1 cellular context compared by ENCODE assay signal in the genomic region with DNA sequence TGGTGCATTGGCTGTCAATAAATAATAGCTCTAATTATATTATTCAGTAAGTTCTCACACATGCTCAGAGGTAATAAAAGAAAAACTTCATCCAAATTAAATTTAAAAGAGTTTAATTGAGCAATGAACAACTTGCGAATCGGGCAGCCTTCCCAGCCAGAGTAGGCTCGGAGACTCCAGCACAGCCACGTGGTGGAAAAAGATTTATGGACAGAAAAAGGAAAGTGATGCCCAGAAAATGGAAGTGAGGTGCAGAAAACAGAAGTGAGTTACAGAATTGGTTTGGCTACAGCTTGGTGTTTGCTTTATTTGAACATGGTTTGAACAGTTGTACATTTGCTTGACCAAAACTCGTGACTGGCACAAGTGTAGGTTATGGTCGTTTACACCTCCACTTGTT.
TF ChIP-seq lines count a peak whose summit lies in the region.

No MANE protein-coding gene starts in this region.

TF ChIP-seq in HepG2, 621 proteins besides CTCF, POLR2A, EP300 and RAD21 (continued from another document):
- TF ChIP-seq, protein P1, sequence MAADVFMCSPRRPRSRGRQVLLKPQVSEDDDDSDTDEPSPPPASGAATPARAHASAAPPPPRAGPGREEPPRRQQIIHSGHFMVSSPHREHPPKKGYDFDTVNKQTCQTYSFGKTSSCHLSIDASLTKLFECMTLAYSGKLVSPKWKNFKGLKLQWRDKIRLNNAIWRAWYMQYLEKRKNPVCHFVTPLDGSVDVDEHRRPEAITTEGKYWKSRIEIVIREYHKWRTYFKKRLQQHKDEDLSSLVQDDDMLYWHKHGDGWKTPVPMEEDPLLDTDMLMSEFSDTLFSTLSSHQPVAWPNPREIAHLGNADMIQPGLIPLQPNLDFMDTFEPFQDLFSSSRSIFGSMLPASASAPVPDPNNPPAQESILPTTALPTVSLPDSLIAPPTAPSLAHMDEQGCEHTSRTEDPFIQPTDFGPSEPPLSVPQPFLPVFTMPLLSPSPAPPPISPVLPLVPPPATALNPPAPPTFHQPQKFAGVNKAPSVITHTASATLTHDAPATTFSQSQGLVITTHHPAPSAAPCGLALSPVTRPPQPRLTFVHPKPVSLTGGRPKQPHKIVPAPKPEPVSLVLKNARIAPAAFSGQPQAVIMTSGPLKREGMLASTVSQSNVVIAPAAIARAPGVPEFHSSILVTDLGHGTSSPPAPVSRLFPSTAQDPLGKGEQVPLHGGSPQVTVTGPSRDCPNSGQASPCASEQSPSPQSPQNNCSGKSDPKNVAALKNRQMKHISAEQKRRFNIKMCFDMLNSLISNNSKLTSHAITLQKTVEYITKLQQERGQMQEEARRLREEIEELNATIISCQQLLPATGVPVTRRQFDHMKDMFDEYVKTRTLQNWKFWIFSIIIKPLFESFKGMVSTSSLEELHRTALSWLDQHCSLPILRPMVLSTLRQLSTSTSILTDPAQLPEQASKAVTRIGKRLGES (CRISPR knock-in tag; IDR thresholded peaks at IDR 0.05; ENCODE audit: borderline replicate concordance) = no peak
- TF ChIP-seq, protein P2, sequence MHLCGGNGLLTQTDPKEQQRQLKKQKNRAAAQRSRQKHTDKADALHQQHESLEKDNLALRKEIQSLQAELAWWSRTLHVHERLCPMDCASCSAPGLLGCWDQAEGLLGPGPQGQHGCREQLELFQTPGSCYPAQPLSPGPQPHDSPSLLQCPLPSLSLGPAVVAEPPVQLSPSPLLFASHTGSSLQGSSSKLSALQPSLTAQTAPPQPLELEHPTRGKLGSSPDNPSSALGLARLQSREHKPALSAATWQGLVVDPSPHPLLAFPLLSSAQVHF (CRISPR knock-in tag; IDR thresholded peaks at IDR 0.05) = no peak
- TF ChIP-seq STAG1 (CRISPR knock-in tag; IDR thresholded peaks at IDR 0.05) (no peak), ZKSCAN1 (IDR thresholded peaks at IDR 0.05; ENCODE audit: low read length) (no peak), ZNF282 (IDR thresholded peaks at IDR 0.05; ENCODE audit: partially characterized antibody) (no peak), ZNF615 (CRISPR knock-in tag; IDR thresholded peaks at IDR 0.05; ENCODE audit: borderline replicate concordance) (no peak), STAT5B (CRISPR knock-in tag; IDR thresholded peaks at IDR 0.05) (no peak), TCF12 (IDR thresholded peaks at IDR 0.05) (no peak), TCF12 (CRISPR knock-in tag; IDR thresholded peaks at IDR 0.05) (no peak), HOXA5 (CRISPR knock-in tag; IDR thresholded peaks at IDR 0.05) (no peak)
- TF ChIP-seq, protein P3, sequence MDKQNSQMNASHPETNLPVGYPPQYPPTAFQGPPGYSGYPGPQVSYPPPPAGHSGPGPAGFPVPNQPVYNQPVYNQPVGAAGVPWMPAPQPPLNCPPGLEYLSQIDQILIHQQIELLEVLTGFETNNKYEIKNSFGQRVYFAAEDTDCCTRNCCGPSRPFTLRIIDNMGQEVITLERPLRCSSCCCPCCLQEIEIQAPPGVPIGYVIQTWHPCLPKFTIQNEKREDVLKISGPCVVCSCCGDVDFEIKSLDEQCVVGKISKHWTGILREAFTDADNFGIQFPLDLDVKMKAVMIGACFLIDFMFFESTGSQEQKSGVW (CRISPR knock-in tag; IDR thresholded peaks at IDR 0.05; ENCODE audit: borderline replicate concordance) = no peak
- TF ChIP-seq, protein P4, sequence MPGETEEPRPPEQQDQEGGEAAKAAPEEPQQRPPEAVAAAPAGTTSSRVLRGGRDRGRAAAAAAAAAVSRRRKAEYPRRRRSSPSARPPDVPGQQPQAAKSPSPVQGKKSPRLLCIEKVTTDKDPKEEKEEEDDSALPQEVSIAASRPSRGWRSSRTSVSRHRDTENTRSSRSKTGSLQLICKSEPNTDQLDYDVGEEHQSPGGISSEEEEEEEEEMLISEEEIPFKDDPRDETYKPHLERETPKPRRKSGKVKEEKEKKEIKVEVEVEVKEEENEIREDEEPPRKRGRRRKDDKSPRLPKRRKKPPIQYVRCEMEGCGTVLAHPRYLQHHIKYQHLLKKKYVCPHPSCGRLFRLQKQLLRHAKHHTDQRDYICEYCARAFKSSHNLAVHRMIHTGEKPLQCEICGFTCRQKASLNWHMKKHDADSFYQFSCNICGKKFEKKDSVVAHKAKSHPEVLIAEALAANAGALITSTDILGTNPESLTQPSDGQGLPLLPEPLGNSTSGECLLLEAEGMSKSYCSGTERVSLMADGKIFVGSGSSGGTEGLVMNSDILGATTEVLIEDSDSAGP (CRISPR knock-in tag; IDR thresholded peaks at IDR 0.05; ENCODE audit: borderline replicate concordance) = no peak
- TF ChIP-seq, protein P5, sequence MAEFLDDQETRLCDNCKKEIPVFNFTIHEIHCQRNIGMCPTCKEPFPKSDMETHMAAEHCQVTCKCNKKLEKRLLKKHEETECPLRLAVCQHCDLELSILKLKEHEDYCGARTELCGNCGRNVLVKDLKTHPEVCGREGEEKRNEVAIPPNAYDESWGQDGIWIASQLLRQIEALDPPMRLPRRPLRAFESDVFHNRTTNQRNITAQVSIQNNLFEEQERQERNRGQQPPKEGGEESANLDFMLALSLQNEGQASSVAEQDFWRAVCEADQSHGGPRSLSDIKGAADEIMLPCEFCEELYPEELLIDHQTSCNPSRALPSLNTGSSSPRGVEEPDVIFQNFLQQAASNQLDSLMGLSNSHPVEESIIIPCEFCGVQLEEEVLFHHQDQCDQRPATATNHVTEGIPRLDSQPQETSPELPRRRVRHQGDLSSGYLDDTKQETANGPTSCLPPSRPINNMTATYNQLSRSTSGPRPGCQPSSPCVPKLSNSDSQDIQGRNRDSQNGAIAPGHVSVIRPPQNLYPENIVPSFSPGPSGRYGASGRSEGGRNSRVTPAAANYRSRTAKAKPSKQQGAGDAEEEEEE (CRISPR knock-in tag; IDR thresholded peaks at IDR 0.05; ENCODE audit: borderline replicate concordance) = no peak
- TF ChIP-seq, protein P6, sequence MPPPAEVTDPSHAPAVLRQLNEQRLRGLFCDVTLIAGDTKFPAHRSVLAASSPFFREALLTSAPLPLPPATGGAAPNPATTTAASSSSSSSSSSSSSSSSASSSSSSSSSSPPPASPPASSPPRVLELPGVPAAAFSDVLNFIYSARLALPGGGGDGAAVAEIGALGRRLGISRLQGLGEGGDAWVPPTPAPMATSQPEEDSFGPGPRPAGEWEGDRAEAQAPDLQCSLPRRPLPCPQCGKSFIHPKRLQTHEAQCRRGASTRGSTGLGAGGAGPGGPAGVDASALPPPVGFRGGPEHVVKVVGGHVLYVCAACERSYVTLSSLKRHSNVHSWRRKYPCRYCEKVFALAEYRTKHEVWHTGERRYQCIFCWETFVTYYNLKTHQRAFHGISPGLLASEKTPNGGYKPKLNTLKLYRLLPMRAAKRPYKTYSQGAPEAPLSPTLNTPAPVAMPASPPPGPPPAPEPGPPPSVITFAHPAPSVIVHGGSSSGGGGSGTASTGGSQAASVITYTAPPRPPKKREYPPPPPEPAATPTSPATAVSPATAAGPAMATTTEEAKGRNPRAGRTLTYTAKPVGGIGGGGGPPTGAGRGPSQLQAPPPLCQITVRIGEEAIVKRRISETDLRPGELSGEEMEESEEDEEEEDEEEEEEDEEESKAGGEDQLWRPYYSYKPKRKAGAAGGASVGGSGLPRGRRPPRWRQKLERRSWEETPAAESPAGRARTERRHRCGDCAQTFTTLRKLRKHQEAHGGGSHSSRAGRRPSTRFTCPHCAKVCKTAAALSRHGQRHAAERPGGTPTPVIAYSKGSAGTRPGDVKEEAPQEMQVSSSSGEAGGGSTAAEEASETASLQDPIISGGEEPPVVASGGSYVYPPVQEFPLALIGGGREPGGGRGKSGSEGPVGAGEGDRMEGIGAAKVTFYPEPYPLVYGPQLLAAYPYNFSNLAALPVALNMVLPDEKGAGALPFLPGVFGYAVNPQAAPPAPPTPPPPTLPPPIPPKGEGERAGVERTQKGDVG (CRISPR knock-in tag; IDR thresholded peaks at IDR 0.05; ENCODE audit: borderline replicate concordance) = no peak
TF ChIP-seq in HepG2: peak in this region for 0.
